15 cellular contexts compared by ENCODE assay signal in genomic region chr1:27605300-27605766, GRCh38. TPM values are rescaled to one million over a fixed set of nuclear protein-coding genes. Genes with fewer than 3 reads are reported as not detected.
DNase-seq lines count a peak whose midpoint lies in the region; ATAC-seq and TF ChIP-seq lines count a peak whose summit lies in the region.
"Had no signal": no experiment of that assay in that cellular context is flagged by ENCODE, and none has a peak within 500 bp of the region (broad histone marks: within the 10 kb centered on the region; RNA-seq: fewer than 3 reads in every experiment).

No MANE protein-coding gene starts in this region.

- H3K27ac ChIP-seq in IMR-90 (ENCODE audit: insufficient read depth, low read length), result no peak overlapping the region
- no peak overlapping the region for H3K27ac ChIP-seq in psoas muscle
- H3K27ac ChIP-seq: body of pancreas had no signal

- CTCF ChIA-PET in activated CD4-positive, alpha-beta T cell treated with anti-CD3 and anti-CD28 coated beads, Interleukin-2, amount 10 ng/mL, durations not matched to agents 7 days and 5 days (lab: Charles Lee), result interaction anchor here (0.5 to 6.4 kb wide), 10 partner anchors 10 to 513 kb away, joined by 3 to 89 read pairs (median 4); no protein-coding TSS in a partner anchor
- CTCF ChIA-PET in IMR-90 (lab: Yijun Ruan, JAX), result interaction anchor here (0.6 to 2.6 kb wide), 5 partner anchors 49 to 309 kb away, joined by 3 to 13 read pairs (median 3); no protein-coding TSS in a partner anchor

- no peak for TF ChIP-seq RAD21 in IMR-90 (IDR thresholded peaks at IDR 0.05; ENCODE audit: low read length)

- no peak overlapping the region for H4K5ac ChIP-seq in IMR-90 (ENCODE audit: low read depth, low read length)

- no peaks in the 10 kb centered on the region for H3K36me3 ChIP-seq in IMR-90 (ENCODE audit: control insufficient read depth, insufficient read depth, low read length)
- H3K36me3 ChIP-seq in psoas muscle (ENCODE audit: insufficient read depth in 1 of 2, low read depth in 1 of 2), result no peaks in the 10 kb centered on the region

- no peak overlapping the region for H4K8ac ChIP-seq in IMR-90 (ENCODE audit: low read depth in 2 of 2, low read length in 2 of 2)

- peaks cover 29% of the 10 kb centered on the region for H3K4me1 Mint-ChIP-seq in activated CD4-positive, alpha-beta T cell treated with anti-CD3 and anti-CD28 coated beads, Interleukin-2, amount 10 ng/mL, durations not matched to agents 7 days and 5 days
- peaks cover 25% of the 10 kb centered on the region for H3K4me1 Mint-ChIP-seq in central memory CD8-positive, alpha-beta T cell
- H3K4me1 Mint-ChIP-seq in nephron progenitor cell, result no peaks in the 10 kb centered on the region

- H2AK5ac ChIP-seq in IMR-90 (ENCODE audit: low read depth, low read length), result peak overlapping the region; percentile 20; the same call in 1 of the 2 replicates

- H2AFZ ChIP-seq in IMR-90 (replicated peaks; ENCODE audit: low read length, poor library complexity), result no peak overlapping the region

- ATAC-seq in IMR-90 (ENCODE audit: low read depth) (no peak), HG02763 (IDR thresholded peaks at IDR 0.05; ENCODE audit: unreplicated experiment) (no peak), psoas muscle (no peak)
- ATAC-seq in central memory CD8-positive, alpha-beta T cell (replicated peaks; ENCODE audit: extremely low read depth, poor library complexity, severe bottlenecking), result no peak
- ATAC-seq: body of pancreas, left ventricle myocardium superior had no signal

- intact Hi-C loops in IMR-90 (cut with micrococcal nuclease), result no loop called here
- intact Hi-C loops in psoas muscle (cut with DNase I), result loop anchor here (5.0 kb wide), 3 partner anchors 113 to 308 kb away; partner anchors contain the start of gene WASF2 (in 1 of the 2)

- H2BK5ac ChIP-seq in IMR-90 (ENCODE audit: low read depth, low read length, poor library complexity, severe bottlenecking), result no peak overlapping the region

- H2AK9ac ChIP-seq in IMR-90 (replicated peaks; ENCODE audit: low read depth, low read length, poor library complexity), result no peak overlapping the region

- H4K20me1 ChIP-seq in IMR-90 (ENCODE audit: insufficient read depth, low read length), result peaks cover 24% of the 10 kb centered on the region

- in situ Hi-C loops in IMR-90 (cut with MboI; ENCODE audit: low sequenced_read_pairs), result loop anchor here (5.0 kb wide), 2 partner anchors 208 to 303 kb away; no protein-coding TSS in a partner anchor

- TF ChIP-seq POLR2A in IMR-90 (IDR thresholded peaks at IDR 0.05; ENCODE audit: low read depth, low read length), result no peak

- H2BK20ac ChIP-seq in IMR-90 (ENCODE audit: low read depth, low read length), result no peak overlapping the region

- H3K4me2 ChIP-seq in IMR-90 (ENCODE audit: low read depth, low read length), result no peak overlapping the region

- H2BK15ac ChIP-seq in IMR-90 (ENCODE audit: low read depth, low read length), result no peak overlapping the region

- no peak for DNase-seq in activated CD4-positive, alpha-beta T cell treated with anti-CD3 and anti-CD28 coated beads, Interleukin-2, amount 10 ng/mL, durations not matched to agents 7 days and 5 days
- DNase-seq in activated CD4-positive, alpha-beta T cell treated with anti-CD3 and anti-CD28 coated beads, Interleukin-2, amount 50 U/mL, for 1 hour, result no peak
- DNase-seq in IMR-90 (no peak), nephron progenitor cell (no peak), RPMI8226 (no peak), psoas muscle (no peak)
- no peak for DNase-seq in central memory CD8-positive, alpha-beta T cell (ENCODE audit: low spot score in 2 of 2)
- DNase-seq: body of pancreas, left ventricle myocardium superior, NCI-H146, occipital lobe had no signal

- WGBS in IMR-90 (ENCODE audit: extremely low coverage in 2 of 2, insufficient read length in 1 of 2), 2 experiments, result 81% methylated on average over 6 of the region's 7 CpGs; no CpG with 5 or more reads in 1 of the 2 experiments
- 74 to 79% (median 74%) methylated on average over 7 of the region's 7 CpGs for WGBS in psoas muscle, 3 donors

- no peak for TF ChIP-seq CTCF in IMR-90 (conservative IDR thresholded peaks at IDR 0.05; ENCODE audit: low read depth, low read length)
- no peak for TF ChIP-seq CTCF in nephron progenitor cell (IDR thresholded peaks at IDR 0.05)
- TF ChIP-seq CTCF in psoas muscle (IDR thresholded peaks at IDR 0.05), result no peak

- no peak overlapping the region for H3K9ac ChIP-seq in IMR-90 (ENCODE audit: low read depth, low read length)

- H3K23ac ChIP-seq in IMR-90 (ENCODE audit: low read depth, low read length), result no peak overlapping the region

- peaks cover 5% of the 10 kb centered on the region for H3K27me3 Mint-ChIP-seq in activated CD4-positive, alpha-beta T cell treated with anti-CD3 and anti-CD28 coated beads, Interleukin-2, amount 10 ng/mL, durations not matched to agents 7 days and 5 days
- H3K27me3 Mint-ChIP-seq in central memory CD8-positive, alpha-beta T cell, result no peaks in the 10 kb centered on the region
- H3K27me3 Mint-ChIP-seq in nephron progenitor cell (ENCODE audit: low read depth, poor library complexity), result no peaks in the 10 kb centered on the region

- no peak overlapping the region for H4K91ac ChIP-seq in IMR-90 (ENCODE audit: insufficient read depth, low read depth, low read length)

- H2BK120ac ChIP-seq in IMR-90 (ENCODE audit: low read depth, low read length), result no peak overlapping the region

- no peak overlapping the region for H3K14ac ChIP-seq in IMR-90 (replicated peaks; ENCODE audit: low read depth, low read length)

- H3K4ac ChIP-seq in IMR-90 (ENCODE audit: low read depth, low read length), result no peak overlapping the region

- H3K4me1 ChIP-seq in IMR-90 (ENCODE audit: control insufficient read depth, insufficient read depth, low read length) (peaks cover 6% of the 10 kb centered on the region), psoas muscle (peaks cover 10% of the 10 kb centered on the region)

- no TSS peak for BruUV-seq in IMR-90 (replicated peaks; lab: Mats Ljungman, UMichigan)

- H3K4me3 ChIP-seq in IMR-90 (ENCODE audit: insufficient read depth, low read depth, low read length) (no peak overlapping the region), psoas muscle (no peak overlapping the region)
- H3K4me3 ChIP-seq: body of pancreas had no signal

- H3K18ac ChIP-seq in IMR-90 (ENCODE audit: low read depth, low read length), result no peak overlapping the region

- H3K56ac ChIP-seq in IMR-90 (ENCODE audit: extremely low read depth, insufficient read depth, low read length), result no peak overlapping the region

- dilution Hi-C loops in IMR-90 (cut with HindIII; ENCODE audit: low sequenced_read_pairs, unreplicated experiment), result no loop called here

- H3K27me3 ChIP-seq in IMR-90 (ENCODE audit: control insufficient read depth, insufficient read depth, low read length) (peaks cover 10% of the 10 kb centered on the region), psoas muscle (ENCODE audit: insufficient read depth in 3 of 3, low read length in 2 of 3) (no peaks in the 10 kb centered on the region)
- H3K27me3 ChIP-seq: body of pancreas had no signal

- no peaks in the 10 kb centered on the region for H3K9me1 ChIP-seq in IMR-90 (ENCODE audit: insufficient read depth, low read length)

- H3K79me1 ChIP-seq in IMR-90 (ENCODE audit: low read depth in 1 of 2, low read length in 2 of 2), result peaks cover 0 to 22% of the 10 kb centered on the region in 2 experiments; a peak in 2 of 4 replicates

- H3K9me3 ChIP-seq in IMR-90 (ENCODE audit: control insufficient read depth, insufficient read depth, low read length), result no peaks in the 10 kb centered on the region
- H3K9me3 ChIP-seq in psoas muscle, result no peaks in the 10 kb centered on the region
- H3K9me3 ChIP-seq: body of pancreas had no signal

- POLR2A ChIA-PET in activated CD4-positive, alpha-beta T cell treated with anti-CD3 and anti-CD28 coated beads, Interleukin-2, amount 10 ng/mL, durations not matched to agents 7 days and 5 days (lab: Charles Lee), result no interaction called here
- POLR2A ChIA-PET in IMR-90 (lab: Charles Lee; ENCODE audit: unreplicated experiment), result no interaction called here

- H3K27ac Mint-ChIP-seq in activated CD4-positive, alpha-beta T cell treated with anti-CD3 and anti-CD28 coated beads, Interleukin-2, amount 10 ng/mL, durations not matched to agents 7 days and 5 days, result no peak overlapping the region
- no peak overlapping the region for H3K27ac Mint-ChIP-seq in central memory CD8-positive, alpha-beta T cell (ENCODE audit: low read depth)
- peak overlapping the region; percentile 29 for H3K27ac Mint-ChIP-seq in nephron progenitor cell

- peak overlapping the region; percentile 91 for H3K4me3 Mint-ChIP-seq in activated CD4-positive, alpha-beta T cell treated with anti-CD3 and anti-CD28 coated beads, Interleukin-2, amount 10 ng/mL, durations not matched to agents 7 days and 5 days
- H3K4me3 Mint-ChIP-seq in central memory CD8-positive, alpha-beta T cell, result peak overlapping the region; percentile 86
- peak overlapping the region; percentile 93 for H3K4me3 Mint-ChIP-seq in nephron progenitor cell

- no peaks in the 10 kb centered on the region for H3K36me3 Mint-ChIP-seq in activated CD4-positive, alpha-beta T cell treated with anti-CD3 and anti-CD28 coated beads, Interleukin-2, amount 10 ng/mL, durations not matched to agents 7 days and 5 days (ENCODE audit: low read depth)
- H3K36me3 Mint-ChIP-seq in central memory CD8-positive, alpha-beta T cell (ENCODE audit: insufficient read depth), result peaks cover 18% of the 10 kb centered on the region
- no peaks in the 10 kb centered on the region for H3K36me3 Mint-ChIP-seq in nephron progenitor cell (ENCODE audit: low read depth)

- H3K9me3 Mint-ChIP-seq in activated CD4-positive, alpha-beta T cell treated with anti-CD3 and anti-CD28 coated beads, Interleukin-2, amount 10 ng/mL, durations not matched to agents 7 days and 5 days, result no peaks in the 10 kb centered on the region
- H3K9me3 Mint-ChIP-seq in central memory CD8-positive, alpha-beta T cell, result no peaks in the 10 kb centered on the region
- H3K9me3 Mint-ChIP-seq in nephron progenitor cell, result no peaks in the 10 kb centered on the region

RNA-seq across cellular contexts. Expression of gene AHDC1, which starts 1.4 kb away (rescaled TPM):
- 10 to 100 TPM; 15.3 to 19.3 TPM for total RNA-seq in activated CD4-positive, alpha-beta T cell treated with anti-CD3 and anti-CD28 coated beads, Interleukin-2, amount 10 ng/mL, durations not matched to agents 7 days and 5 days
- total RNA-seq in IMR-90 (2012; rRNA removed) (1.7 and 2.0 TPM in 2 replicates), psoas muscle (10 to 100 TPM; 35.9 to 65.2 (median 59.0) TPM)
- polyA plus RNA-seq in IMR-90 (2012; rRNA removed) (11.6 and 16.1 TPM in 2 replicates), psoas muscle (10 to 100 TPM in 1 of 3 donors, 1 to 10 TPM in 2; 6.4 to 19.8 (median 9.7) TPM)
- polyA plus RNA-seq in IMR-90 (2012; cell fraction: cytosol; rRNA removed), result 4.9 and 11.5 TPM in 2 replicates
- 25.9 and 46.8 TPM in 2 replicates for polyA plus RNA-seq in IMR-90 (2012; cell fraction: nucleus; rRNA removed; ENCODE audit: low replicate concordance)

RNA-seq across cellular contexts. Expression of gene FGR, which starts 29.7 kb away (rescaled TPM):
- total RNA-seq in activated CD4-positive, alpha-beta T cell treated with anti-CD3 and anti-CD28 coated beads, Interleukin-2, amount 10 ng/mL, durations not matched to agents 7 days and 5 days, result not detected
- total RNA-seq in IMR-90 (2012; rRNA removed) (not detected in 2 replicates), psoas muscle (1 to 10 TPM; 1.3 to 3.5 (median 3.1) TPM)
- polyA plus RNA-seq in IMR-90 (2012; rRNA removed) (not detected in 2 replicates), psoas muscle (1 to 10 TPM; 1.7 to 3.8 (median 2.0) TPM)
- not detected in 2 replicates for polyA plus RNA-seq in IMR-90 (2012; cell fraction: cytosol; rRNA removed)
- polyA plus RNA-seq in IMR-90 (2012; cell fraction: nucleus; rRNA removed; ENCODE audit: low replicate concordance), result 0.08 TPM in 1 of 2 replicates, not detected in the other
- total RNA-seq: A673, H4, NCI-H460 had no signal
